ENCODE assay signal across 24 cellular contexts in the genomic region with DNA sequence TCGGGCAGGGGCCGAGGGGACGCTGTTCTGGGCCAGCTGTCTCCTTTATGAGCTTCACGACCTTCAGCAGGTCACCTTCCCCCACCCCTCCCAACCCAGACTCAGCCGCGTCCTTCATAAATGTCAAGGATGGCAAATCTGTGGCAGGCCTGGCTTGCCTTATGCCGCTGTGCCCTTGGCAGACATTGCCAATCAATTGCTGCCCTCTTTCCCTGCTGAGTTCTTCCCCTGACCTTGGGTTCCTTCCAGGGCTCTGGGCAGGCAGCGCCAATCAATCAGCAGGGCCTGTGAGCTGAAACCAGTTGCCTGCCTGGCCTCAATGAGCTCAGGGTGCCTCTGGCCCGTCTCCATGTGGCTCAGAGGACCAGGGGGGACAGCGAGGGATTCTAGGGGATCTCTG. TPM values are rescaled to one million over a fixed set of nuclear protein-coding genes. Genes with fewer than 3 reads are reported as not detected.
DNase-seq lines count a peak whose midpoint lies in the region; TF ChIP-seq lines count a peak whose summit lies in the region.
"Had no signal": no experiment of that assay in that cellular context is flagged by ENCODE, and none has a peak within 500 bp of the region (broad histone marks: within the 10 kb centered on the region; RNA-seq: fewer than 3 reads in every experiment).

No MANE protein-coding gene starts in this region.

- H3K36me3 ChIP-seq in adrenal gland (replicated peaks in 1 of 2) (no peaks in the 10 kb centered on the region), left ventricle myocardium inferior (no peaks in the 10 kb centered on the region)

- TF ChIP-seq POLR2A in adrenal gland (IDR thresholded peaks at IDR 0.05): peak in 1 of 2 donors; percentile 17

- intact Hi-C loops in adrenal gland (cut with DNase I) (no loop called here), left ventricle myocardium inferior (cut with micrococcal nuclease) (no loop called here)

- TF ChIP-seq CTCF in adrenal gland (IDR thresholded peaks at IDR 0.05) (no peak), left ventricle myocardium inferior (IDR thresholded peaks at IDR 0.05; ENCODE audit: borderline replicate concordance) (no peak), neural crest cell (conservative IDR thresholded peaks at IDR 0.05) (no peak)

- peak overlapping the region; percentile 1 to 89 (median 81) for H3K27ac ChIP-seq in adrenal gland
- peak overlapping the region; percentile 93 for H3K27ac ChIP-seq in left ventricle myocardium inferior (replicated peaks)

- H3K9me3 ChIP-seq in adrenal gland (replicated peaks in 1 of 3) (no peaks in the 10 kb centered on the region), left ventricle myocardium inferior (replicated peaks) (no peaks in the 10 kb centered on the region)

- H3K4me1 ChIP-seq in adrenal gland (replicated peaks in 1 of 2) (peaks cover 52 to 89% of the 10 kb centered on the region in 2 donors), left ventricle myocardium inferior (peaks cover 78% of the 10 kb centered on the region)

- no peaks in the 10 kb centered on the region for H3K9me3 Mint-ChIP-seq in neural crest cell
- H3K9me3 Mint-ChIP-seq: activated T-cell treated with anti-CD3 and anti-CD28 coated beads, Interleukin-2, amount 50 U/mL, for 4 hours; effector memory CD8-positive, alpha-beta T cell; immature natural killer cell; naive B cell; stimulated activated naive CD8-positive, alpha-beta T cell treated with anti-CD3 and anti-CD28 coated beads, Interleukin-15, amount 100 ng/mL, for 72 hours had no signal

- H3K4me3 ChIP-seq in adrenal gland: no peak overlapping the region
- H3K4me3 ChIP-seq in left ventricle myocardium inferior: peak overlapping the region; percentile 10
- H3K4me3 ChIP-seq: smooth muscle cell had no signal

- peaks cover 40% of the 10 kb centered on the region for H3K27me3 Mint-ChIP-seq in neural crest cell (ENCODE audit: low read depth)

- H3K27me3 ChIP-seq in adrenal gland (no peaks in the 10 kb centered on the region), left ventricle myocardium inferior (ENCODE audit: low read depth) (peaks cover 9% of the 10 kb centered on the region)

- DNase-seq in adrenal gland (peak; percentile 89 to 96 (median 94)), left ventricle myocardium inferior (peak; percentile 39), neural crest cell (ENCODE audit: low read depth, low spot score) (no peak), superior temporal gyrus (ENCODE audit: extremely low spot score) (peak; percentile 47), HT-29 (ENCODE audit: low spot score) (no peak), epidermal melanocyte (ENCODE audit: insufficient read length, low spot score) (no peak)
- no peak for DNase-seq in activated naive CD4-positive, alpha-beta T cell (lab: John Stamatoyannopoulos, UW)
- DNase-seq: activated CD4-positive, CD25-positive, alpha-beta regulatory T cell; activated CD8-positive, alpha-beta memory T cell treated with anti-CD3 and anti-CD28 coated beads for 24 hours; activated naive CD4-positive, alpha-beta T cell treated with anti-CD3 and anti-CD28 coated beads, Interleukin-2, amount 50 U/mL, for 16 hours; activated T-cell treated with anti-CD3 and anti-CD28 coated beads, Interleukin-2, amount 50 U/mL, for 4 hours; AML-193; aorta; effector memory CD8-positive, alpha-beta T cell; immature natural killer cell; Kasumi-1; naive B cell; NCI-H1048; NCI-H1930; NK-92 treated with Interleukin-12 subunit alpha and Interleukin-12 subunit beta, amount 100 ng/mL, for 24 hours; stimulated activated CD4-positive, alpha-beta T cell treated with anti-CD3 and anti-CD28 coated beads, Interleukin-4, amount 100 ng/mL, for 4 hours; stimulated activated naive CD8-positive, alpha-beta T cell treated with anti-CD3 and anti-CD28 coated beads, Interleukin-15, amount 100 ng/mL, for 72 hours; T-helper 9 cell had no signal

- 31 to 43% (median 40%) methylated on average over 8 to 10 of the region's 10 CpGs for WGBS in adrenal gland, 4 donors

- H3K27ac Mint-ChIP-seq in neural crest cell (ENCODE audit: unreplicated experiment): no peak overlapping the region
- H3K27ac Mint-ChIP-seq: immature natural killer cell; naive B cell; stimulated activated naive CD8-positive, alpha-beta T cell treated with anti-CD3 and anti-CD28 coated beads, Interleukin-15, amount 100 ng/mL, for 72 hours had no signal

- H3K36me3 Mint-ChIP-seq in neural crest cell (ENCODE audit: low read depth): no peaks in the 10 kb centered on the region
- H3K36me3 Mint-ChIP-seq: immature natural killer cell, naive B cell had no signal

- H3K4me1 Mint-ChIP-seq in neural crest cell: peaks cover 76% of the 10 kb centered on the region
- H3K4me1 Mint-ChIP-seq: immature natural killer cell; naive B cell; stimulated activated naive CD8-positive, alpha-beta T cell treated with anti-CD3 and anti-CD28 coated beads, Interleukin-15, amount 100 ng/mL, for 72 hours had no signal

- H3K4me3 Mint-ChIP-seq in neural crest cell: peak overlapping the region; percentile 63
- H3K4me3 Mint-ChIP-seq: activated T-cell treated with anti-CD3 and anti-CD28 coated beads, Interleukin-2, amount 50 U/mL, for 4 hours; effector memory CD8-positive, alpha-beta T cell; immature natural killer cell; stimulated activated naive CD8-positive, alpha-beta T cell treated with anti-CD3 and anti-CD28 coated beads, Interleukin-15, amount 100 ng/mL, for 72 hours had no signal

RNA-seq across cellular contexts. Expression of gene FAM222A, which starts 7.7 kb away (rescaled TPM):
- 10 to 100 TPM; 15.2 to 57.8 (median 27.1) TPM for total RNA-seq in adrenal gland
- polyA plus RNA-seq in adrenal gland: 10 to 100 TPM in 2 of 3 donors, 1 to 10 TPM in 1; 9.2 to 36.7 (median 11.7) TPM
- total RNA-seq in left ventricle myocardium inferior: 20.0 TPM
- total RNA-seq in neural crest cell: 12.5 and 13.9 TPM in 2 replicates
- total RNA-seq in HT-29 (2014; rRNA removed; shearing (Covaris generic)): 4.8 and 5.1 TPM in 2 replicates

Comparison
In these comparisons a context has a peak if more than half of its experiments do, and no peak if none do; other contexts are left out.
1. DNase-seq: peak in adrenal gland (7 of 7), left ventricle myocardium inferior (single experiment) and superior temporal gyrus (single experiment); none in neural crest cell (single experiment), HT-29 (single experiment), activated naive CD4-positive, alpha-beta T cell (0 of 4) and epidermal melanocyte (single experiment).